8 cellular contexts compared by ENCODE assay signal in the genomic region with DNA sequence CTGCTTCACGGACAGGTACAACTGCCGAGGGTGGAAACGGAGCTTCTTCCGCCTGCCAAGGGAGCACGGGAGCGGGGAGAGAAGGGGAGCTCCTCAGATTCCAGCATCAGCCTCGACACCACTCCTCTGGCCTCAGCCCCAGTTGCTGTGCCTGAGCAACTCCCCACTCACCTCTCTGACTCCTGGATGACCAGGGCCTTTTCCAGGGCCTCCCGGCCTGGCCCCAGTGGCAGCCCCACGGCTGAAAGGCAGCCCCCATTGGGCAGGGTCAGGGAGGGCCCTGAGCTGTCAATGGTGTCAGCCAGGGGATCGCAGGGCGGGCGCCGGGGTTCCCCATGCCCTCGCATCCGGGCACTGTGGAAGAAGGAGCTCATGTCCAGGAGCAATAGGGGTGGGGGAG. TPM values are rescaled to one million over a fixed set of nuclear protein-coding genes. Genes with fewer than 3 reads are reported as not detected.
"Had no signal": no experiment of that assay in that cellular context is flagged by ENCODE, and none has a peak within 500 bp of the region (broad histone marks: within the 10 kb centered on the region; RNA-seq: fewer than 3 reads in every experiment).

No MANE protein-coding gene starts in this region.

- H3K27me3 Mint-ChIP-seq: IgD-negative memory B cell had no signal

- H3K27ac Mint-ChIP-seq: HFFc6, IgD-negative memory B cell had no signal

- H3K4me1 ChIP-seq: HAP-1 had no signal

- H3K4me3 Mint-ChIP-seq: HFFc6, IgD-negative memory B cell had no signal

- H3K27ac ChIP-seq: GM23248, HL-60 had no signal

- H3K4me3 ChIP-seq: GM23248, HAP-1 had no signal

- H3K9ac ChIP-seq: GM23248 had no signal

- H3K9me3 ChIP-seq: HAP-1 had no signal

- H3K9me3 Mint-ChIP-seq: HFFc6, IgD-negative memory B cell had no signal

- H2AFZ ChIP-seq: GM23248 had no signal

- DNase-seq: GM23248, GOT3, HFFc6 had no signal

- ATAC-seq: HCT116 had no signal

RNA-seq across cellular contexts. Expression of a gene that starts 8.8 kb away (rescaled TPM):
- total RNA-seq: GM23248, H4 had no signal
- polyA plus RNA-seq: GM23248, IgD-negative memory B cell had no signal

RNA-seq across cellular contexts. Expression of a gene that starts 14.3 kb away (rescaled TPM):
- polyA plus RNA-seq: GM23248, IgD-negative memory B cell had no signal

RNA-seq across cellular contexts. Expression of a gene that starts 39.9 kb away (rescaled TPM):
- polyA plus RNA-seq: IgD-negative memory B cell had no signal
